5 cellular contexts compared by ENCODE assay signal in genomic region chr2:232451645-232452044, GRCh38. TPM values are rescaled to one million over a fixed set of nuclear protein-coding genes. Genes with fewer than 3 reads are reported as not detected.
"Had no signal": no experiment of that assay in that cellular context is flagged by ENCODE, and none has a peak within 500 bp of the region (broad histone marks: within the 10 kb centered on the region; RNA-seq: fewer than 3 reads in every experiment).

No MANE protein-coding gene starts in this region.

RNA-seq across cellular contexts. Expression of gene ALPI, which starts 4.3 kb away (rescaled TPM):
- total RNA-seq: GM23248, H4, H9, HT-29, IMR-90 had no signal
- polyA plus RNA-seq: GM23248, IMR-90 had no signal

RNA-seq across cellular contexts. Expression of gene ECEL1, which starts 36.0 kb away (rescaled TPM):
- total RNA-seq: H4, HT-29, IMR-90 had no signal
- polyA plus RNA-seq: GM23248, IMR-90 had no signal

RNA-seq across cellular contexts. Expression of gene ALPG, which starts 45.0 kb away (rescaled TPM):
- total RNA-seq: GM23248, H4, HT-29, IMR-90 had no signal
- polyA plus RNA-seq: GM23248, IMR-90 had no signal
